ENCODE assay signal across 8 cellular contexts in genomic region chr6:80004199-80005072, GRCh38. TPM values are rescaled to one million over a fixed set of nuclear protein-coding genes. Genes with fewer than 3 reads are reported as not detected.
DNase-seq lines count a peak whose midpoint lies in the region; ATAC-seq and TF ChIP-seq lines count a peak whose summit lies in the region.

Gene TTK, plus strand, starts transcription at chr6:80004649. Its CDS starts 1,195 bp downstream, at chr6:80005844.

- H4K20me1 ChIP-seq in mammary epithelial cell (ENCODE audit: insufficient read depth, low read length), result no peaks in the 10 kb centered on the region

- H3K27ac ChIP-seq in A673 (ENCODE audit: low read depth, low read length, poor library complexity, severe bottlenecking) (peak within 1 kb of the TSS; percentile 79), VCaP (peak within 1 kb of the TSS; percentile 95), mammary epithelial cell (ENCODE audit: insufficient read depth, low read depth, low read length) (peak within 1 kb of the TSS; percentile 71), iPS-20b (ENCODE audit: low read length) (peak within 1 kb of the TSS; percentile 60), skin epidermis (peak within 1 kb of the TSS; percentile 63 to 94 (median 83))

- no peak for TF ChIP-seq CTCF in A673 (conservative IDR thresholded peaks at IDR 0.05; ENCODE audit: low read depth, low read length)
- no peak for TF ChIP-seq CTCF in VCaP (conservative IDR thresholded peaks at IDR 0.05)
- no peak for TF ChIP-seq CTCF in mammary epithelial cell (conservative IDR thresholded peaks at IDR 0.05 in 1 of 2, IDR thresholded peaks at IDR 0.05 in 1 of 2; ENCODE audit: extremely low read depth in 1 of 2, insufficient read depth in 1 of 2, low read depth in 1 of 2, low read length in 2 of 2)

- H3K36me3 ChIP-seq in A673 (ENCODE audit: insufficient read depth, low read length, poor library complexity, severe bottlenecking), result peaks cover 32% of the 10 kb centered on the region
- H3K36me3 ChIP-seq in mammary epithelial cell (ENCODE audit: insufficient read depth, low read length), result peaks cover 6% of the 10 kb centered on the region
- peaks cover 36% of the 10 kb centered on the region for H3K36me3 ChIP-seq in iPS-20b (ENCODE audit: insufficient read depth, low read depth, low read length)

- H3K9ac ChIP-seq in mammary epithelial cell (ENCODE audit: insufficient read depth, low read length) (peak within 1 kb of the TSS; percentile 74), iPS-20b (ENCODE audit: low read depth, low read length) (peak within 1 kb of the TSS; percentile 81)

- WGBS in mammary epithelial cell (ENCODE audit: low coverage, missing lambda C conversion rate), result 4% methylated on average over 24 of the region's 54 CpGs

- peak within 1 kb of the TSS; percentile 84 for H3K4me2 ChIP-seq in mammary epithelial cell (ENCODE audit: insufficient read depth, low read depth, low read length)

- H3K4me1 ChIP-seq in A673 (ENCODE audit: insufficient read depth, low read length, poor library complexity, severe bottlenecking) (peaks cover 3% of the 10 kb centered on the region), mammary epithelial cell (ENCODE audit: insufficient read depth, low read length) (peaks cover 9% of the 10 kb centered on the region), iPS-20b (ENCODE audit: insufficient read depth, low read length) (peaks cover 6% of the 10 kb centered on the region; the same call in 1 of the 2 replicates)

- peak within 1 kb of the TSS; percentile 95 for H2AFZ ChIP-seq in mammary epithelial cell (ENCODE audit: low read depth, low read length)

- dilution Hi-C loops in mammary epithelial cell (cut with HindIII; ENCODE audit: low sequenced_read_pairs), result no loop called here

- H3K79me2 ChIP-seq in mammary epithelial cell (ENCODE audit: insufficient read depth, low read length), result peaks cover 34% of the 10 kb centered on the region

- in situ Hi-C loops in mammary epithelial cell (cut with MboI; ENCODE audit: low sequenced_read_pairs in 2 of 2), result no loop called here

- POLR2A ChIA-PET in A673 (lab: Charles Lee; ENCODE audit: low non-redundant PET), result no interaction called here

- H3K4me3 ChIP-seq in A673 (ENCODE audit: low read depth, low read length, poor library complexity, severe bottlenecking) (peak within 1 kb of the TSS; percentile 89), mammary epithelial cell (replicated peaks in 1 of 3; ENCODE audit: insufficient read depth in 1 of 3, low read depth in 2 of 3, low read length in 3 of 3) (peak within 1 kb of the TSS; percentile 54 to 95 (median 76)), iPS-20b (ENCODE audit: low read length) (peak within 1 kb of the TSS; percentile 93), skin epidermis (peak within 1 kb of the TSS; percentile 48 to 80 (median 72))

- no peaks in the 10 kb centered on the region for H3K27me3 ChIP-seq in A673 (replicated peaks; ENCODE audit: insufficient read depth, low read depth, low read length, poor library complexity)
- H3K27me3 ChIP-seq in mammary epithelial cell (ENCODE audit: insufficient read depth, low read length), result no peaks in the 10 kb centered on the region
- H3K27me3 ChIP-seq in iPS-20b (ENCODE audit: insufficient read depth, low read length), result no peaks in the 10 kb centered on the region

- DNase-seq in A673 (ENCODE audit: low spot score), result peak; percentile 96
- peak; percentile 95 for DNase-seq in NCI-H2196 treated with DMSO at 0.1 percent for 48 hours (lab: John Stamatoyannopoulos, UW; ENCODE audit: unreplicated experiment)
- peak; percentile 96 for DNase-seq in mammary epithelial cell

- CTCF ChIA-PET in A673 (lab: Charles Lee), result interaction anchor here (0.6 to 0.8 kb wide), 2 partner anchors 23 to 55 kb away, joined by 4 to 8 read pairs; no protein-coding TSS in a partner anchor
- CTCF ChIA-PET in mammary epithelial cell (lab: Charles Lee; ENCODE audit: low non-redundant PET), result interaction anchor here (0.6 kb wide), 1 partner anchor 19 kb away, joined by 3 read pairs; no protein-coding TSS in a partner anchor

- H3K9me3 ChIP-seq in A673 (ENCODE audit: low read depth, low read length, poor library complexity, severe bottlenecking) (no peaks in the 10 kb centered on the region), mammary epithelial cell (replicated peaks; ENCODE audit: insufficient read depth, low read length) (no peaks in the 10 kb centered on the region), iPS-20b (ENCODE audit: insufficient read depth, low read depth, low read length) (no peaks in the 10 kb centered on the region)

- intact Hi-C loops in A673 (cut with micrococcal nuclease; ENCODE audit: unreplicated experiment), result loop anchor here (2.0 kb wide), 1 partner anchor 58 kb away; the partner anchor contains the start of gene ELOVL4
- intact Hi-C loops in mammary epithelial cell (cut with micrococcal nuclease), result loop anchor here (1.0 to 5.0 kb wide), 3 partner anchors 57 to 126 kb away; partner anchors contain the start of gene ELOVL4

- BruUV-seq in A673 (replicated peaks; lab: Mats Ljungman, UMichigan) (no TSS peak), mammary epithelial cell (replicated peaks; lab: Mats Ljungman, UMichigan) (no TSS peak)

- ATAC-seq in GM18870 (IDR thresholded peaks at IDR 0.05; ENCODE audit: unreplicated experiment) (peak; percentile 98), HG03135 (IDR thresholded peaks at IDR 0.05; ENCODE audit: unreplicated experiment) (peak; percentile 100)

RNA-seq across cellular contexts. Expression of gene TTK, which starts in this region (rescaled TPM):
- total RNA-seq in A673 (2021), result 57.4 and 62.5 TPM in 2 replicates
- 10 to 100 TPM in 1 of 2 donors, 1 to 10 TPM in 1; 1.8 to 15.9 TPM for total RNA-seq in mammary epithelial cell
- 13.9 TPM for polyA plus RNA-seq in mammary epithelial cell
- 30.5 TPM for polyA minus RNA-seq in mammary epithelial cell

Comparison
In these comparisons a context has a peak if more than half of its experiments do, and no peak if none do; other contexts are left out.
1. Peak in every context shown above with its lines: DNase-seq, ATAC-seq, H3K4me3 ChIP-seq and H3K27ac ChIP-seq.